In genomic region chrX:108121291-108121690, GRCh38 we compare ENCODE assay signal across 20 cellular contexts. TPM values are rescaled to one million over a fixed set of nuclear protein-coding genes. Genes with fewer than 3 reads are reported as not detected.
DNase-seq lines count a peak whose midpoint lies in the region; ATAC-seq and TF ChIP-seq lines count a peak whose summit lies in the region.
"Had no signal": no experiment of that assay in that cellular context is flagged by ENCODE, and none has a peak within 500 bp of the region (broad histone marks: within the 10 kb centered on the region; RNA-seq: fewer than 3 reads in every experiment).

No MANE protein-coding gene starts in this region.

- no peak overlapping the region for H2AFZ ChIP-seq in trophoblast cell (ENCODE audit: insufficient read depth, low read length, poor library complexity)

- H3K36me3 ChIP-seq in HEK293 (ENCODE audit: control insufficient read depth in 2 of 2, insufficient read depth in 1 of 2, low read length in 2 of 2) (no peaks in the 10 kb centered on the region), cardiac muscle cell (no peaks in the 10 kb centered on the region), trophoblast cell (ENCODE audit: control insufficient read depth in 1 of 2, insufficient read depth in 2 of 2, low read length in 2 of 2) (no peaks in the 10 kb centered on the region)
- H3K36me3 ChIP-seq: BLaER1 treated with 17β-estradiol and CSF1 and Interleukin-3, amounts not matched to agents 10 nM and 100 nM; SJSA1 had no signal

- no peak overlapping the region for H3K4me3 ChIP-seq in HEK293 (ENCODE audit: low read depth, low read length)
- H3K4me3 ChIP-seq in cardiac muscle cell, result no peak overlapping the region
- H3K4me3 ChIP-seq in right cardiac atrium (ENCODE audit: low read length), result no peak overlapping the region
- no peak overlapping the region for H3K4me3 ChIP-seq in trophoblast cell (ENCODE audit: low read depth, low read length)
- H3K4me3 ChIP-seq: A549; BLaER1 treated with 17β-estradiol and CSF1 and Interleukin-3, amounts not matched to agents 10 nM and 100 nM; SJSA1 had no signal

- H2AK5ac ChIP-seq in trophoblast cell (ENCODE audit: low read length), result no peak overlapping the region

- H3K79me2 ChIP-seq in trophoblast cell (ENCODE audit: control insufficient read depth, insufficient read depth, low read length, poor library complexity), result no peaks in the 10 kb centered on the region

- intact Hi-C loops in right cardiac atrium (cut with DNase I), result no loop called here
- intact Hi-C loops in activated CD4-positive, alpha-beta T cell treated with anti-CD3 and anti-CD28 coated beads for 36 hours (cut with DNase I, micrococcal nuclease), result no loop called here

- H2BK12ac ChIP-seq in trophoblast cell (ENCODE audit: low read length), result no peak overlapping the region

- H3K4me1 ChIP-seq in HEK293 (ENCODE audit: control insufficient read depth, insufficient read depth, low read length) (peaks cover 7% of the 10 kb centered on the region; the same call in 1 of the 2 replicates), cardiac muscle cell (ENCODE audit: low read depth) (peaks cover 23% of the 10 kb centered on the region), right cardiac atrium (ENCODE audit: control insufficient read depth, insufficient read depth, low read length) (peaks cover 3% of the 10 kb centered on the region), trophoblast cell (ENCODE audit: control insufficient read depth in 1 of 2, insufficient read depth in 2 of 2, low read length in 2 of 2) (peaks cover 0 to 4% of the 10 kb centered on the region in 2 experiments)
- H3K4me1 ChIP-seq: A549 had no signal

- POLR2A ChIA-PET in HEK293 (lab: Yijun Ruan, JAX), result no interaction called here
- POLR2A ChIA-PET in activated CD4-positive, alpha-beta T cell treated with anti-CD3 and anti-CD28 coated beads for 36 hours (lab: Charles Lee), result no interaction called here

- H3K4ac ChIP-seq in trophoblast cell (ENCODE audit: low read depth, low read length), result no peak overlapping the region

- H3K27ac ChIP-seq in HEK293 (ENCODE audit: extremely low read depth, low read depth, low read length), result no peak overlapping the region
- peak overlapping the region; percentile 81 for H3K27ac ChIP-seq in cardiac muscle cell
- peak overlapping the region; percentile 19 for H3K27ac ChIP-seq in right cardiac atrium (ENCODE audit: low read length)
- no peak overlapping the region for H3K27ac ChIP-seq in trophoblast cell (ENCODE audit: low read depth, low read length)
- H3K27ac ChIP-seq: A549; BLaER1 treated with 17β-estradiol and CSF1 and Interleukin-3, amounts not matched to agents 10 nM and 100 nM; KMS-11; SJSA1 had no signal

- CTCF ChIA-PET in HEK293 (lab: Yijun Ruan, JAX), result no interaction called here
- CTCF ChIA-PET in activated CD4-positive, alpha-beta T cell treated with anti-CD3 and anti-CD28 coated beads for 36 hours (lab: Charles Lee), result interaction anchor here (0.7 kb wide), 1 partner anchor 83 kb away, joined by 3 read pairs; no protein-coding TSS in a partner anchor

- no peak for TF ChIP-seq CTCF in HEK293 (tag by site-specific recombination; IDR thresholded peaks at IDR 0.05)
- TF ChIP-seq CTCF in cardiac muscle cell (IDR thresholded peaks at IDR 0.05; ENCODE audit: low read depth, low read length), result no peak

- no peak overlapping the region for H3K18ac ChIP-seq in trophoblast cell (ENCODE audit: low read length)

- H3K4me3 Mint-ChIP-seq in activated CD4-positive, alpha-beta T cell treated with anti-CD3 and anti-CD28 coated beads for 36 hours, result no peak overlapping the region
- H3K4me3 Mint-ChIP-seq: CD4-positive, alpha-beta T cell; IgD-negative memory B cell had no signal

- H3K9me3 Mint-ChIP-seq in activated CD4-positive, alpha-beta T cell treated with anti-CD3 and anti-CD28 coated beads for 36 hours (ENCODE audit: low read depth), result no peaks in the 10 kb centered on the region
- H3K9me3 Mint-ChIP-seq: CD4-positive, alpha-beta T cell had no signal

- no peaks in the 10 kb centered on the region for H3K4me1 Mint-ChIP-seq in activated CD4-positive, alpha-beta T cell treated with anti-CD3 and anti-CD28 coated beads for 36 hours
- H3K4me1 Mint-ChIP-seq: IgD-negative memory B cell had no signal

- no peak overlapping the region for H3K27ac Mint-ChIP-seq in activated CD4-positive, alpha-beta T cell treated with anti-CD3 and anti-CD28 coated beads for 36 hours
- H3K27ac Mint-ChIP-seq: CD4-positive, alpha-beta T cell; IgD-negative memory B cell had no signal

- no peak overlapping the region for H3K9ac ChIP-seq in trophoblast cell (ENCODE audit: low read length)
- H3K9ac ChIP-seq: BLaER1 treated with 17β-estradiol and CSF1 and Interleukin-3, amounts not matched to agents 10 nM and 100 nM; KMS-11 had no signal

- H3K23ac ChIP-seq in trophoblast cell (ENCODE audit: low read length), result no peak overlapping the region

- DNase-seq in cardiac muscle cell (ENCODE audit: low read depth in 1 of 2, low spot score in 1 of 2), result peak in 1 of 2 donors; percentile 49
- peak in 1 of 3 donors; percentile 20 for DNase-seq in right cardiac atrium
- no peak for DNase-seq in trophoblast cell
- DNase-seq in activated CD4-positive, alpha-beta T cell treated with anti-CD3 and anti-CD28 coated beads for 36 hours, result no peak
- DNase-seq in mucosa of gallbladder (ENCODE audit: low spot score), result no peak
- DNase-seq: AML-193; CD4-positive, alpha-beta T cell; NCI-H1092 treated with DMSO at 0.1 percent for 48 hours; NCI-H146; NCI-H1930; NCI-H446; NCI-H524 treated with DMSO at 0.1 percent for 48 hours; NCI-H774 had no signal

- no peak overlapping the region for H4K8ac ChIP-seq in trophoblast cell (ENCODE audit: low read depth, low read length)

- ATAC-seq in right cardiac atrium (peak; percentile 48 to 54), GM19023 (IDR thresholded peaks at IDR 0.05; ENCODE audit: unreplicated experiment) (no peak)
- ATAC-seq in activated CD4-positive, alpha-beta T cell treated with anti-CD3 and anti-CD28 coated beads for 36 hours, result no peak
- ATAC-seq: A549 had no signal

- H3K9me3 ChIP-seq in HEK293 (ENCODE audit: control insufficient read depth, insufficient read depth, low read depth, low read length) (no peaks in the 10 kb centered on the region), cardiac muscle cell (ENCODE audit: low read depth) (no peaks in the 10 kb centered on the region), right cardiac atrium (ENCODE audit: control insufficient read depth, low read length) (no peaks in the 10 kb centered on the region), trophoblast cell (ENCODE audit: insufficient read depth, low read depth, low read length) (no peaks in the 10 kb centered on the region)
- H3K9me3 ChIP-seq: A549; BLaER1 treated with 17β-estradiol and CSF1 and Interleukin-3, amounts not matched to agents 10 nM and 100 nM; SJSA1 had no signal

- H4K12ac ChIP-seq in trophoblast cell (ENCODE audit: low read depth, low read length), result no peak overlapping the region

- no peaks in the 10 kb centered on the region for H3K27me3 Mint-ChIP-seq in activated CD4-positive, alpha-beta T cell treated with anti-CD3 and anti-CD28 coated beads for 36 hours
- H3K27me3 Mint-ChIP-seq: CD4-positive, alpha-beta T cell; IgD-negative memory B cell had no signal

- no peaks in the 10 kb centered on the region for H3K36me3 Mint-ChIP-seq in activated CD4-positive, alpha-beta T cell treated with anti-CD3 and anti-CD28 coated beads for 36 hours (ENCODE audit: low read depth)

- H4K91ac ChIP-seq in trophoblast cell (ENCODE audit: low read depth, low read length), result no peak overlapping the region

- peak overlapping the region; percentile 40 for H2BK5ac ChIP-seq in trophoblast cell (ENCODE audit: low read depth, low read length, poor library complexity)

- no peak overlapping the region for H2BK120ac ChIP-seq in trophoblast cell (ENCODE audit: insufficient read depth, low read length, poor library complexity)

- H3K79me1 ChIP-seq in trophoblast cell (ENCODE audit: low read length), result no peaks in the 10 kb centered on the region

- no peak overlapping the region for H3K4me2 ChIP-seq in trophoblast cell (ENCODE audit: low read length)
- H3K4me2 ChIP-seq: A549; BLaER1 treated with 17β-estradiol and CSF1 and Interleukin-3, amounts not matched to agents 10 nM and 100 nM; KMS-11 had no signal

- no peak overlapping the region for H3K14ac ChIP-seq in trophoblast cell (ENCODE audit: low read length)

- 25% methylated on average over 3 of the region's 3 CpGs for WGBS in right cardiac atrium
- no CpG with 5 or more reads among the region's 3 CpGs for WGBS in trophoblast cell (ENCODE audit: extremely low coverage, insufficient coverage, insufficient read length)

- H3K27me3 ChIP-seq in cardiac muscle cell, result no peaks in the 10 kb centered on the region
- H3K27me3 ChIP-seq in right cardiac atrium (ENCODE audit: control insufficient read depth, insufficient read depth), result no peaks in the 10 kb centered on the region
- no peaks in the 10 kb centered on the region for H3K27me3 ChIP-seq in trophoblast cell (ENCODE audit: insufficient read depth, low read length)
- H3K27me3 ChIP-seq: SJSA1 had no signal

TF ChIP-seq in HEK293, 187 proteins besides CTCF, POLR2A, EP300 and RAD21 (continues in another document):
- peak; percentile 82 for TF ChIP-seq PRDM1 (tag by site-specific recombination; IDR thresholded peaks at IDR 0.05)
- TF ChIP-seq OSR2 (tag by site-specific recombination; IDR thresholded peaks at IDR 0.05), result 0 out of 2 replicates have a peak, but pooled peaks have one; percentile 26
- no peak for TF ChIP-seq ZBTB6 (tag by site-specific recombination; IDR thresholded peaks at IDR 0.05)

RNA-seq across cellular contexts. Expression of gene ATG4A, which starts 29.7 kb away (rescaled TPM):
- 13.0 and 17.8 TPM in 2 replicates for total RNA-seq in cardiac muscle cell
- polyA plus RNA-seq in cardiac muscle cell, result 19.4 and 29.5 TPM in 2 replicates
- total RNA-seq in right cardiac atrium, result 10 to 100 TPM; 15.4 to 18.5 (median 15.7) TPM
- 14.4 TPM for polyA plus RNA-seq in right cardiac atrium
- 12.6 and 14.3 TPM in 2 replicates for polyA plus RNA-seq in trophoblast cell (2013)
- total RNA-seq in activated CD4-positive, alpha-beta T cell treated with anti-CD3 and anti-CD28 coated beads for 36 hours, result 1 to 10 TPM; 7.1 to 7.4 TPM
- total RNA-seq in mucosa of gallbladder, result 11.2 TPM

RNA-seq across cellular contexts. Expression of gene PSMD10, which starts 29.9 kb away (rescaled TPM):
- total RNA-seq in cardiac muscle cell, result 78.6 and 116 TPM in 2 replicates
- polyA plus RNA-seq in cardiac muscle cell, result 130 and 143 TPM in 2 replicates
- total RNA-seq in right cardiac atrium, result 10 to 100 TPM; 20.1 to 27.7 (median 22.9) TPM
- 25.6 TPM for polyA plus RNA-seq in right cardiac atrium
- 33.9 and 34.9 TPM in 2 replicates for polyA plus RNA-seq in trophoblast cell (2013)
- total RNA-seq in activated CD4-positive, alpha-beta T cell treated with anti-CD3 and anti-CD28 coated beads for 36 hours, result 10 to 100 TPM; 42.8 to 54.5 TPM
- 41.2 TPM for total RNA-seq in mucosa of gallbladder

Comparison
In these comparisons a context has a peak if more than half of its experiments do, and no peak if none do; other contexts are left out.
1. H3K27ac ChIP-seq: peak in cardiac muscle cell (single experiment) and right cardiac atrium (single experiment); none in HEK293 (single experiment) and trophoblast cell (single experiment).
2. ATAC-seq: peak in right cardiac atrium (2 of 2); none in activated CD4-positive, alpha-beta T cell treated with anti-CD3 and anti-CD28 coated beads for 36 hours (single experiment) and GM19023 (single experiment).